8 cellular contexts compared by ENCODE assay signal in the genomic region with DNA sequence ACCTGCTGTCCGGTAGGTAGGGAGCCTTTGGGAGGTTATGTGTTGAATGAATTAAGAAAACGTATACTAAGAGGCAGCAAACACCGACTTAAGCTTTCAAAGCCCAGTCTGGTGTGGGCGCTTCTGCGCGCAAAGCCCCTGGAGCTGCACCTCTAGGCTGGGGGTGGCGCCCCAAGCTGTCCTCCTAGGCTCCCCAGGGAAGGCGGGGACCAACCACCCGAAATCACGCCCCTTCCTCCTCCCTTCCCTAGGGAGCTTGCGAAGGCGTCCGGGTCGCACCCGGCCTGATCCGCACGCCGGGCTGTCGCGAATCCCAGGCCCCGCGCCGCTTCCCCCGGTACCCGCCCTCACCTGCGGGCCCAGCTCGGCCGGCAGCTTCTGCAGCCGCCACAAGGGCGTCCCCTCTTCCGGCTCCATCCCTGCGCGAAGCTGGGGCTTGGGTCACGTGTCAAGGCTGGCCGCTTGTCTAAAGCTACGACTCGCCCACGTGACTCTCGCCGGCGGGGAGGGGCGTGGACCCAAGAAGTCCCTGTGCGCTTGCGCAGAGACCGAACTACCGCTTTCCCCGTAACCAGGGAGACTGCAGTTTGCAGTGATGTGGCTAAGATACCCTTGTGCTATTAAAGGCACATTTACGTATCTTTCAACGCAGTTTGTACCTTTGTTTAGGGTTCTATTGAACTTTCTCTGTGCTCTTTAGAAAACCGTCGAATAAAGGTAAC. TPM values are rescaled to one million over a fixed set of nuclear protein-coding genes. Genes with fewer than 3 reads are reported as not detected.
DNase-seq lines count a peak whose midpoint lies in the region; ATAC-seq and TF ChIP-seq lines count a peak whose summit lies in the region.

A gene (minus strand): TSS at position 468 of the 722 bp plus-strand sequence. CDS start 51 bp downstream, at position 417.

- H3K4me3 ChIP-seq in SK-N-SH (ENCODE audit: low read depth in 2 of 2, low read length in 1 of 2) = peak within 1 kb of the TSS; percentile 89 to 95

- TF ChIP-seq CTCF in GM10266 (IDR thresholded peaks at IDR 0.05; ENCODE audit: control insufficient read depth, insufficient read depth, low read depth, missing control alignments) (peak; percentile 26), SK-N-SH (IDR thresholded peaks at IDR 0.05) (peak; percentile 27)

- TF ChIP-seq RAD21 in SK-N-SH (IDR thresholded peaks at IDR 0.05; ENCODE audit: low read length) = 0 out of 2 replicates have a peak, but pooled peaks have one; percentile 13

- H3K9ac ChIP-seq in SK-N-SH = peak within 1 kb of the TSS; percentile 84

- no peaks in the 10 kb centered on the region for H4K20me1 ChIP-seq in SK-N-SH (ENCODE audit: insufficient read depth)

- peaks cover 0 to 5% of the 10 kb centered on the region in 2 experiments; a peak in 2 of 4 replicates for H3K4me1 ChIP-seq in SK-N-SH (ENCODE audit: control insufficient read depth in 1 of 2, insufficient read depth in 2 of 2, low read depth in 1 of 2, low read length in 1 of 2)

- DNase-seq in GM10266 (ENCODE audit: extremely low spot score) (peak; percentile 91), NCI-H1048 (lab: John Stamatoyannopoulos, UW) (peak; percentile 94), SK-N-SH (peak; percentile 95), germinal center (ENCODE audit: low spot score) (peak; percentile 95), non-pigmented ciliary epithelial cell (ENCODE audit: low read depth) (peak; percentile 91), superior temporal gyrus (ENCODE audit: extremely low spot score) (peak; percentile 99)
- DNase-seq in activated naive CD4-positive, alpha-beta T cell treated with anti-CD3 and anti-CD28 coated beads, Interleukin-2, amount 50 U/mL, for 16 hours = peak; percentile 97

- POLR2A ChIA-PET in SK-N-SH (lab: Yijun Ruan, JAX) = interaction anchor here (0.7 to 1.5 kb wide), 6 partner anchors 17 to 133 kb away, joined by 3 to 12 read pairs (median 3); a partner anchor contains a TSS

- 3% methylated on average over 16 of the region's 51 CpGs for WGBS in SK-N-SH (ENCODE audit: low lambda C conversion rate)

- peak within 1 kb of the TSS; percentile 91 for H3K4me2 ChIP-seq in SK-N-SH

- no peak for TF ChIP-seq EP300 in SK-N-SH (IDR thresholded peaks at IDR 0.05; ENCODE audit: borderline replicate concordance in 1 of 2, low read depth in 1 of 2, low read length in 1 of 2)

- H3K36me3 ChIP-seq in SK-N-SH (replicated peaks in 1 of 2; ENCODE audit: control insufficient read depth in 1 of 2, insufficient read depth in 2 of 2, low read length in 1 of 2) = peaks cover 15% of the 10 kb centered on the region in 2 experiments

- H3K9me2 ChIP-seq in SK-N-SH = no peaks in the 10 kb centered on the region

- ATAC-seq in HG02588 (IDR thresholded peaks at IDR 0.05; ENCODE audit: unreplicated experiment) = peak; percentile 92

- CTCF ChIA-PET in SK-N-SH (lab: Yijun Ruan, JAX) = interaction anchor here (0.9 to 1.6 kb wide), 6 partner anchors 8 to 75 kb away, joined by 3 to 6 read pairs (median 4); a partner anchor contains a TSS

- H3K27me3 ChIP-seq in SK-N-SH (ENCODE audit: insufficient read depth) = no peaks in the 10 kb centered on the region

- no peaks in the 10 kb centered on the region for H3F3A ChIP-seq in SK-N-SH (replicated peaks; ENCODE audit: insufficient read depth)

- peak within 1 kb of the TSS; percentile 96 for H2AFZ ChIP-seq in SK-N-SH (ENCODE audit: low read depth)

- H3K79me2 ChIP-seq in SK-N-SH (ENCODE audit: insufficient read depth) = peaks cover 24% of the 10 kb centered on the region

- H3K27ac ChIP-seq in SK-N-SH (ENCODE audit: low read depth in 2 of 2, low read length in 1 of 2) = peak within 1 kb of the TSS; percentile 71 to 94

- H3K9me3 ChIP-seq in SK-N-SH = no peaks in the 10 kb centered on the region

TF ChIP-seq in SK-N-SH, 30 proteins besides CTCF, POLR2A, EP300 and RAD21 (continues in another document):
- TF ChIP-seq MXI1 (IDR thresholded peaks at IDR 0.05; ENCODE audit: low read depth, low read length) (peak; percentile 88; the same call in 1 of the 2 replicates), MEF2A (IDR thresholded peaks at IDR 0.05; ENCODE audit: borderline replicate concordance, low read depth) (no peak), CHD2 (IDR thresholded peaks at IDR 0.05; ENCODE audit: low read length, partially characterized antibody) (peak; percentile 16), NRF1 (IDR thresholded peaks at IDR 0.05; ENCODE audit: low read depth, low read length) (peak; percentile 97), POLR2AphosphoS5 (IDR thresholded peaks at IDR 0.05; ENCODE audit: low read depth, low read length) (peak; percentile 88), RFX5 (IDR thresholded peaks at IDR 0.05; ENCODE audit: low read length) (peak; percentile 38; the same call in 1 of the 2 replicates), TAF1 (IDR thresholded peaks at IDR 0.05; ENCODE audit: borderline replicate concordance, low read depth, low read length) (peak; percentile 62; the same call in 1 of the 2 replicates), FOXM1 (IDR thresholded peaks at IDR 0.05; ENCODE audit: low read depth) (no peak), GATA2 (CRISPR knock-in tag; IDR thresholded peaks at IDR 0.05) (0 out of 2 replicates have a peak, but pooled peaks have one; percentile 25), RCOR1 (IDR thresholded peaks at IDR 0.05; ENCODE audit: low read length) (no peak), GABPA (IDR thresholded peaks at IDR 0.05; ENCODE audit: low read depth) (peak; percentile 24; the same call in 1 of the 2 replicates), ELF1 (IDR thresholded peaks at IDR 0.05) (peak; percentile 78), SIN3A (IDR thresholded peaks at IDR 0.05; ENCODE audit: borderline replicate concordance, low read depth, low read length) (0 out of 2 replicates have a peak, but pooled peaks have one; percentile 27), YY1 (IDR thresholded peaks at IDR 0.05; ENCODE audit: low read depth) (0 out of 2 replicates have a peak, but pooled peaks have one; percentile 43)
- TF ChIP-seq, protein P1, sequence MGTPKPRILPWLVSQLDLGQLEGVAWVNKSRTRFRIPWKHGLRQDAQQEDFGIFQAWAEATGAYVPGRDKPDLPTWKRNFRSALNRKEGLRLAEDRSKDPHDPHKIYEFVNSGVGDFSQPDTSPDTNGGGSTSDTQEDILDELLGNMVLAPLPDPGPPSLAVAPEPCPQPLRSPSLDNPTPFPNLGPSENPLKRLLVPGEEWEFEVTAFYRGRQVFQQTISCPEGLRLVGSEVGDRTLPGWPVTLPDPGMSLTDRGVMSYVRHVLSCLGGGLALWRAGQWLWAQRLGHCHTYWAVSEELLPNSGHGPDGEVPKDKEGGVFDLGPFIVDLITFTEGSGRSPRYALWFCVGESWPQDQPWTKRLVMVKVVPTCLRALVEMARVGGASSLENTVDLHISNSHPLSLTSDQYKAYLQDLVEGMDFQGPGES (IDR thresholded peaks at IDR 0.05; ENCODE audit: low read depth, low read length) = no peak
- TF ChIP-seq, protein P2, sequence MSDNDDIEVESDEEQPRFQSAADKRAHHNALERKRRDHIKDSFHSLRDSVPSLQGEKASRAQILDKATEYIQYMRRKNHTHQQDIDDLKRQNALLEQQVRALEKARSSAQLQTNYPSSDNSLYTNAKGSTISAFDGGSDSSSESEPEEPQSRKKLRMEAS (IDR thresholded peaks at IDR 0.05; ENCODE audit: low read depth) = peak; percentile 75
- TF ChIP-seq, protein P3, sequence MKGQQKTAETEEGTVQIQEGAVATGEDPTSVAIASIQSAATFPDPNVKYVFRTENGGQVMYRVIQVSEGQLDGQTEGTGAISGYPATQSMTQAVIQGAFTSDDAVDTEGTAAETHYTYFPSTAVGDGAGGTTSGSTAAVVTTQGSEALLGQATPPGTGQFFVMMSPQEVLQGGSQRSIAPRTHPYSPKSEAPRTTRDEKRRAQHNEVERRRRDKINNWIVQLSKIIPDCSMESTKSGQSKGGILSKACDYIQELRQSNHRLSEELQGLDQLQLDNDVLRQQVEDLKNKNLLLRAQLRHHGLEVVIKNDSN (IDR thresholded peaks at IDR 0.05; ENCODE audit: borderline replicate concordance, low read depth) = peak; percentile 99
- TF ChIP-seq, protein P4, sequence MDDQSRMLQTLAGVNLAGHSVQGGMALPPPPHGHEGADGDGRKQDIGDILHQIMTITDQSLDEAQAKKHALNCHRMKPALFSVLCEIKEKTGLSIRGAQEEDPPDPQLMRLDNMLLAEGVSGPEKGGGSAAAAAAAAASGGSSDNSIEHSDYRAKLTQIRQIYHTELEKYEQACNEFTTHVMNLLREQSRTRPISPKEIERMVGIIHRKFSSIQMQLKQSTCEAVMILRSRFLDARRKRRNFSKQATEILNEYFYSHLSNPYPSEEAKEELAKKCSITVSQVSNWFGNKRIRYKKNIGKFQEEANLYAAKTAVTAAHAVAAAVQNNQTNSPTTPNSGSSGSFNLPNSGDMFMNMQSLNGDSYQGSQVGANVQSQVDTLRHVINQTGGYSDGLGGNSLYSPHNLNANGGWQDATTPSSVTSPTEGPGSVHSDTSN (IDR thresholded peaks at IDR 0.05) = no peak
- TF ChIP-seq, protein P5, sequence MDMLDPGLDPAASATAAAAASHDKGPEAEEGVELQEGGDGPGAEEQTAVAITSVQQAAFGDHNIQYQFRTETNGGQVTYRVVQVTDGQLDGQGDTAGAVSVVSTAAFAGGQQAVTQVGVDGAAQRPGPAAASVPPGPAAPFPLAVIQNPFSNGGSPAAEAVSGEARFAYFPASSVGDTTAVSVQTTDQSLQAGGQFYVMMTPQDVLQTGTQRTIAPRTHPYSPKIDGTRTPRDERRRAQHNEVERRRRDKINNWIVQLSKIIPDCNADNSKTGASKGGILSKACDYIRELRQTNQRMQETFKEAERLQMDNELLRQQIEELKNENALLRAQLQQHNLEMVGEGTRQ (IDR thresholded peaks at IDR 0.05; ENCODE audit: borderline replicate concordance, low read depth, low read length) = peak; percentile 97

RNA-seq across cellular contexts. Expression of the gene that starts here (rescaled TPM):
- 7.0 and 9.9 TPM in 2 replicates for polyA plus RNA-seq in SK-N-SH (2012; rRNA removed)
- polyA plus RNA-seq in SK-N-SH (2012; cell fraction: cytosol; rRNA removed) = 12.7 and 19.8 TPM in 2 replicates
- 2.1 and 4.2 TPM in 2 replicates for polyA plus RNA-seq in SK-N-SH (2012; cell fraction: nucleus; rRNA removed)

Comparison
In these comparisons a context has a peak if more than half of its experiments do, and no peak if none do; other contexts are left out.
1. Peak in every context shown above with its lines: DNase-seq, ATAC-seq, H3K4me3 ChIP-seq and H3K27ac ChIP-seq.